Comparison of ENCODE assay signal across 10 cellular contexts in the genomic region with DNA sequence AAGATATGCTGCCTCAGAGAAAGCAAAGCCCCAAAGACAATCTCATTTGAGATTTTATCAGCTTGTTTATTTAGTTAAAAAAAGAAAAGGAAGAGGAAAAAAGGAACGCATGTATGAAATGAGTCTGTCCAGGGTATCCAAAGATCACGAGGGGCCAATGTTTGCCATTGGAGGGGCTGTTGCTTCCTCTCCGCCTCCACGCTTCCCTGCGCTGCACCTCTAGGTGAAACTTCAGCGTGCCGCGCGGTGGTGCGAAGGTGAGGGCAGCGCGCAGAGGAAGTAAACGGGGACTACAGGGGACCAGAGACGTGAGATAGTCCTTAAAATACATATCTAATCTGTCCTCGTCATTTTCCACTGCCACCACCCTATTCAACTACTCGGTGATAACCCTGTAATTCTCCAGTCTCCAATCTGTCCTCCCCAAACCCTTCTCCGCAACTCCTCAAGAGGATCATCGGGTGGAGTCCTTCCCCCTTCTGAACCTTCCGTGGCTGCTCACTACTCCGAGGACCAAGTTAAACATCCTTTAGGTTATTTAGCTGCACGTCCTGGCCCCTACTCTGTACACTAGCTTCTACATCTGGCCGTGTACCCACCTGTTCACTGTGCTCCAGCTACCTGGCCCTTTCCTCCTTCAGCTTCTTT. TPM values are rescaled to one million over a fixed set of nuclear protein-coding genes. Genes with fewer than 3 reads are reported as not detected.
DNase-seq lines count a peak whose midpoint lies in the region; ATAC-seq, FAIRE-seq and TF ChIP-seq lines count a peak whose summit lies in the region.
"Had no signal": no experiment of that assay in that cellular context is flagged by ENCODE, and none has a peak within 500 bp of the region (broad histone marks: within the 10 kb centered on the region; RNA-seq: fewer than 3 reads in every experiment).

No MANE protein-coding gene starts in this region.

- no peak overlapping the region for H4K5ac ChIP-seq in H1 (ENCODE audit: insufficient read length, low read depth, low read length)

- BruUV-seq in Panc1 (replicated peaks; lab: Mats Ljungman, UMichigan) = no TSS peak

- H2AK5ac ChIP-seq in H1 (ENCODE audit: low read depth, low read length) = no peak overlapping the region

- H3K4me1 Mint-ChIP-seq in CD8-positive, alpha-beta memory T cell = peaks cover 16 to 22% (median 19%) of the 10 kb centered on the region in 3 donors
- peaks cover 43% of the 10 kb centered on the region for H3K4me1 Mint-ChIP-seq in progenitor cell of endocrine pancreas (ENCODE audit: low read depth)

- ATAC-seq in Panc1 (no peak; the same call in 1 of the 2 replicates), GM21528 (IDR thresholded peaks at IDR 0.05; ENCODE audit: low FRiP score, unreplicated experiment) (no peak)

- H2AFZ ChIP-seq in H1 (ENCODE audit: low read length) = peak overlapping the region; percentile 71; the same call in 1 of the 2 replicates

- peaks cover 10 to 35% of the 10 kb centered on the region in 2 donors for H3K27me3 Mint-ChIP-seq in CD8-positive, alpha-beta memory T cell
- H3K27me3 Mint-ChIP-seq in progenitor cell of endocrine pancreas = peaks cover 8% of the 10 kb centered on the region

- H4K20me1 ChIP-seq in H1 (replicated peaks in 1 of 2; ENCODE audit: control insufficient read depth in 1 of 2, insufficient read depth in 2 of 2, low read length in 2 of 2) = no peaks in the 10 kb centered on the region

- H4K91ac ChIP-seq in H1 (replicated peaks; ENCODE audit: insufficient read length, low read length) = no peak overlapping the region

- H3K36me3 Mint-ChIP-seq in CD8-positive, alpha-beta memory T cell = peaks cover 0 to 3% (median 0%) of the 10 kb centered on the region in 3 donors
- peaks cover under 1% of the 10 kb centered on the region for H3K36me3 Mint-ChIP-seq in progenitor cell of endocrine pancreas (ENCODE audit: insufficient read depth)

- H3K27ac Mint-ChIP-seq in CD8-positive, alpha-beta memory T cell = peak overlapping the region in 7 of 8 donors; percentile 2 to 73 (median 43)
- H3K27ac Mint-ChIP-seq in progenitor cell of endocrine pancreas = peak overlapping the region; percentile 12

- intact Hi-C loops in Panc1 (cut with micrococcal nuclease; ENCODE audit: unreplicated experiment) = no loop called here

- no peak overlapping the region for H2BK120ac ChIP-seq in H1 (replicated peaks; ENCODE audit: low read depth, low read length)

- no peaks in the 10 kb centered on the region for H3K79me1 ChIP-seq in H1 (ENCODE audit: low read depth, low read length)

- H3K9me3 Mint-ChIP-seq in CD8-positive, alpha-beta memory T cell = no peaks in the 10 kb centered on the region
- no peaks in the 10 kb centered on the region for H3K9me3 Mint-ChIP-seq in progenitor cell of endocrine pancreas (ENCODE audit: low read depth)

- no peak for FAIRE-seq in H1 (lab: Jason Lieb, UNC)
- FAIRE-seq: G401.6 had no signal

- no peak overlapping the region for H3K4ac ChIP-seq in H1 (replicated peaks; ENCODE audit: insufficient read length, low read depth, low read length)

- H4K8ac ChIP-seq in H1 (ENCODE audit: extremely low read depth, insufficient read depth, low read length) = no peak overlapping the region

- H2BK20ac ChIP-seq in H1 (ENCODE audit: low read length) = no peak overlapping the region

- H3K9me3 ChIP-seq in CD8-positive, alpha-beta memory T cell (ENCODE audit: low read length) = no peaks in the 10 kb centered on the region
- H3K9me3 ChIP-seq in Panc1 (ENCODE audit: control insufficient read depth, insufficient read depth, low read depth, low read length) (peaks cover 5% of the 10 kb centered on the region; the same call in 1 of the 2 replicates), H1 (ENCODE audit: insufficient read depth in 2 of 2, low read depth in 1 of 2, low read length in 1 of 2) (peaks cover 0 to 1% of the 10 kb centered on the region in 2 experiments; a peak in 1 of 4 replicates), suprapubic skin (no peaks in the 10 kb centered on the region)

- H3K27ac ChIP-seq in CD8-positive, alpha-beta memory T cell (ENCODE audit: low read depth, low read length) = no peak overlapping the region
- H3K27ac ChIP-seq in Panc1 (ENCODE audit: low read length) (peak overlapping the region; percentile 82), H1 (ENCODE audit: low read depth, low read length) (no peak overlapping the region), suprapubic skin (no peak overlapping the region)

- peak overlapping the region; percentile 87 to 97 for H3K4me2 ChIP-seq in H1 (ENCODE audit: insufficient read depth in 1 of 2, low read depth in 2 of 2, low read length in 2 of 2)

- peak overlapping the region; percentile 55 to 85 (median 76) for H3K4me3 Mint-ChIP-seq in CD8-positive, alpha-beta memory T cell
- peak overlapping the region; percentile 79 for H3K4me3 Mint-ChIP-seq in progenitor cell of endocrine pancreas (ENCODE audit: low read depth)

- CTCF ChIA-PET in CD8-positive, alpha-beta memory T cell (lab: Charles Lee) = interaction anchor here (1.1 to 8.9 kb wide), 5 partner anchors 15 to 123 kb away, joined by 3 to 109 read pairs (median 5); no protein-coding TSS in a partner anchor
- CTCF ChIA-PET in Panc1 (lab: Charles Lee) = interaction anchor here (0.7 kb wide), 1 partner anchor 16 kb away, joined by 4 read pairs; no protein-coding TSS in a partner anchor
- CTCF ChIA-PET in H1 (lab: Charles Lee; ENCODE audit: partially characterized antibody) = interaction anchor here (0.6 to 8.2 kb wide), 12 partner anchors 12 to 313 kb away, joined by 3 to 58 read pairs (median 4); no protein-coding TSS in a partner anchor

- no peak overlapping the region for H3K56ac ChIP-seq in H1 (replicated peaks; ENCODE audit: insufficient read length, low read depth, low read length)

- no peaks in the 10 kb centered on the region for H3K27me3 ChIP-seq in CD8-positive, alpha-beta memory T cell (ENCODE audit: insufficient read depth, low read length, poor library complexity, severe bottlenecking)
- no peaks in the 10 kb centered on the region for H3K27me3 ChIP-seq in Panc1 (ENCODE audit: control insufficient read depth, insufficient read depth, low read length)
- peaks cover 0 to 27% (median 20%) of the 10 kb centered on the region in 4 experiments; a peak in 6 of 7 replicates for H3K27me3 ChIP-seq in H1 (replicated peaks in 1 of 4; ENCODE audit: control insufficient read depth in 3 of 4, extremely low read depth in 1 of 4, insufficient read depth in 3 of 4, low read length in 3 of 4)
- no peaks in the 10 kb centered on the region for H3K27me3 ChIP-seq in suprapubic skin

- H3K79me2 ChIP-seq in H1 (ENCODE audit: control insufficient read depth in 1 of 2, insufficient read depth in 2 of 2, low read length in 2 of 2) = no peaks in the 10 kb centered on the region

- H3K4me3 ChIP-seq in CD8-positive, alpha-beta memory T cell (ENCODE audit: low read length) = peak overlapping the region; percentile 55
- peak overlapping the region; percentile 54 to 81 for H3K4me3 ChIP-seq in Panc1 (ENCODE audit: low read depth in 2 of 2, low read length in 2 of 2)
- H3K4me3 ChIP-seq in H1 (ENCODE audit: extremely low read depth in 1 of 4, insufficient read depth in 2 of 4, low read depth in 3 of 4, low read length in 4 of 4) = peak overlapping the region in 3 of 4 experiments; percentile 2 to 96 (median 60); a peak in 4 of 8 replicates
- H3K4me3 ChIP-seq in suprapubic skin = no peak overlapping the region

- H3K18ac ChIP-seq in H1 (ENCODE audit: extremely low read depth, low read length) = no peak overlapping the region

- no peak overlapping the region for H3K23ac ChIP-seq in H1 (ENCODE audit: insufficient read length)

- in situ Hi-C loops in Panc1 (cut with HindIII; ENCODE audit: low pct_unique_long_range_greater_than_20kb, low sequenced_read_pairs) = no loop called here

- peaks cover 18% of the 10 kb centered on the region for H3K23me2 ChIP-seq in H1 (ENCODE audit: low read depth, low read length)

- H2BK5ac ChIP-seq in H1 (ENCODE audit: low read depth, low read length) = no peak overlapping the region

- TF ChIP-seq RAD21 in H1 (IDR thresholded peaks at IDR 0.05 in 1 of 2, conservative IDR thresholded peaks at IDR 0.05 in 1 of 2; ENCODE audit: low read depth in 2 of 2, low read length in 2 of 2) = no peak

- H2BK12ac ChIP-seq in H1 (ENCODE audit: low read depth, low read length) = no peak overlapping the region; the same call in 1 of the 2 replicates

- TF ChIP-seq CTCF in Panc1 (IDR thresholded peaks at IDR 0.05) (no peak; the same call in 1 of the 2 replicates), H1 (IDR thresholded peaks at IDR 0.05; ENCODE audit: control extremely low read depth in 1 of 3, insufficient read depth in 1 of 3, low read depth in 1 of 3, low read length in 3 of 3) (no peak), progenitor cell of endocrine pancreas (IDR thresholded peaks at IDR 0.05; ENCODE audit: unreplicated experiment) (no peak), suprapubic skin (IDR thresholded peaks at IDR 0.05) (no peak)

- H3K36me3 ChIP-seq in CD8-positive, alpha-beta memory T cell (ENCODE audit: insufficient read depth, low read length) = no peaks in the 10 kb centered on the region
- H3K36me3 ChIP-seq in Panc1 (ENCODE audit: control insufficient read depth, insufficient read depth, low read length) = no peaks in the 10 kb centered on the region
- no peaks in the 10 kb centered on the region for H3K36me3 ChIP-seq in H1 (ENCODE audit: control insufficient read depth in 2 of 4, insufficient read depth in 4 of 4, low read length in 3 of 4)
- H3K36me3 ChIP-seq in suprapubic skin = no peaks in the 10 kb centered on the region

- no peak for TF ChIP-seq POLR2A in H1 (IDR thresholded peaks at IDR 0.05; ENCODE audit: control extremely low read depth in 1 of 2, low read depth in 2 of 2, low read length in 2 of 2)
- no peak for TF ChIP-seq POLR2A in suprapubic skin (IDR thresholded peaks at IDR 0.05)

- DNase-seq in CD8-positive, alpha-beta memory T cell = peak in 3 of 5 donors; percentile 2 to 54 (median 21)
- DNase-seq in Panc1 (ENCODE audit: low read depth, low spot score) (no peak), H1 (ENCODE audit: low read depth in 1 of 2, low spot score in 2 of 2) (peak in 1 of 2 experiments; percentile 51), progenitor cell of endocrine pancreas (ENCODE audit: low spot score, unreplicated experiment) (no peak), dermis blood vessel endothelial cell (no peak), suprapubic skin (ENCODE audit: low spot score in 2 of 2) (no peak), NCI-H2081 treated with DMSO at 0.1 percent for 48 hours (lab: John Stamatoyannopoulos, UW) (no peak)

- H3K14ac ChIP-seq in H1 (ENCODE audit: insufficient read length) = no peak overlapping the region

- TF ChIP-seq EP300 in H1 (IDR thresholded peaks at IDR 0.05; ENCODE audit: borderline replicate concordance in 1 of 2, low read depth in 2 of 2, low read length in 2 of 2) = no peak
- no peak for TF ChIP-seq EP300 in suprapubic skin (IDR thresholded peaks at IDR 0.05)

- no peak overlapping the region for H3K9ac ChIP-seq in H1 (replicated peaks in 1 of 4; ENCODE audit: extremely low read depth in 1 of 4, low read depth in 3 of 4, low read length in 3 of 4)

- POLR2A ChIA-PET in CD8-positive, alpha-beta memory T cell (lab: Charles Lee) = interaction anchor here (0.7 kb wide), 2 partner anchors 13 to 67 kb away, joined by 3 read pairs; no protein-coding TSS in a partner anchor
- POLR2A ChIA-PET in Panc1 (lab: Charles Lee) (no interaction called here), H1 (lab: Charles Lee; ENCODE audit: partially characterized antibody) (interaction anchor here (0.6 to 2.1 kb wide), 2 partner anchors 68 to 121 kb away, joined by 3 to 6 read pairs; a partner anchor contains a TSS)

- H2BK15ac ChIP-seq in H1 (ENCODE audit: low read length) = no peak overlapping the region

- 19% methylated on average over 22 of the region's 22 CpGs; no CpG with 5 or more reads in 1 of the 2 experiments for WGBS in H1 (ENCODE audit: extremely low coverage in 1 of 2, insufficient coverage in 1 of 2, insufficient read length in 1 of 2, insufficient replicate concordance in 2 of 2, low coverage in 1 of 2, low lambda C conversion rate in 2 of 2, missing lambda C conversion rate in 1 of 2), 2 experiments
- 45% methylated on average over 22 of the region's 22 CpGs for WGBS in suprapubic skin

- peaks cover 17% of the 10 kb centered on the region for H3K4me1 ChIP-seq in CD8-positive, alpha-beta memory T cell (ENCODE audit: insufficient read depth, low read length)
- H3K4me1 ChIP-seq in Panc1 (ENCODE audit: control insufficient read depth, insufficient read depth, low read length) = peaks cover 29% of the 10 kb centered on the region
- H3K4me1 ChIP-seq in H1 (replicated peaks in 1 of 4; ENCODE audit: control insufficient read depth in 3 of 4, insufficient read depth in 4 of 4, low read length in 3 of 4) = peaks cover 7 to 14% (median 10%) of the 10 kb centered on the region in 4 experiments
- peaks cover 17% of the 10 kb centered on the region for H3K4me1 ChIP-seq in suprapubic skin

RNA-seq across cellular contexts. Expression of a gene that starts 1.1 kb away (rescaled TPM):
- total RNA-seq in CD8-positive, alpha-beta memory T cell = 1 to 10 TPM; 4.1 to 4.8 TPM
- 3.3 TPM for polyA plus RNA-seq in CD8-positive, alpha-beta memory T cell
- 29.0 TPM for total RNA-seq in Panc1 (2021; ENCODE audit: unreplicated experiment)
- 20.1 TPM for polyA plus RNA-seq in Panc1 (2012; ENCODE audit: insufficient read length)
- total RNA-seq in H1 (2021; fragmentation: NEBNext Ultra II Directional; extraction: Animal tissue kit (Norgen Biotek cat#: 25700)) = 7.9 and 11.2 TPM in 2 replicates
- 3.7 and 3.9 TPM in 2 replicates for polyA plus RNA-seq in H1 (2011; rRNA removed)
- 5.0 TPM for polyA plus RNA-seq in H1 (2011; cell fraction: cytosol; rRNA removed)
- polyA plus RNA-seq in H1 (2011; cell fraction: nucleus; rRNA removed) = 4.1 TPM
- polyA plus RNA-seq in H1 (2012, experiment 1 of 2) = 5.2 to 8.4 TPM (median 6.1 TPM) in 4 replicates
- polyA plus RNA-seq in H1 (2012, experiment 2 of 2) = 1.8 TPM
- polyA plus RNA-seq in H1 (2013, experiment 1 of 2) = 13.1 TPM
- 15.7 TPM for polyA plus RNA-seq in H1 (2013, experiment 2 of 2)
- polyA minus RNA-seq in H1 (2011; rRNA and poly(A)+ RNA removed) = 7.0 and 7.7 TPM in 2 replicates
- polyA minus RNA-seq in H1 (2011; cell fraction: cytosol; rRNA and poly(A)+ RNA removed) = 7.5 TPM
- polyA minus RNA-seq in H1 (2011; cell fraction: nucleus; rRNA and poly(A)+ RNA removed) = 8.0 TPM
- total RNA-seq in progenitor cell of endocrine pancreas = 36.1 and 37.4 TPM in 2 replicates
- 35.1 and 41.1 TPM in 2 replicates for total RNA-seq in dermis blood vessel endothelial cell
- 10 to 100 TPM in 1 of 4 donors, 1 to 10 TPM in 3; 3.6 to 15.7 (median 4.9) TPM for total RNA-seq in suprapubic skin

RNA-seq across cellular contexts. Expression of a gene that starts 55.7 kb away (rescaled TPM):
- total RNA-seq in CD8-positive, alpha-beta memory T cell = not detected
- polyA plus RNA-seq in CD8-positive, alpha-beta memory T cell = not detected
- total RNA-seq in Panc1 (2021; ENCODE audit: unreplicated experiment) (0.10 TPM), progenitor cell of endocrine pancreas (0.14 and 0.22 TPM in 2 replicates), dermis blood vessel endothelial cell (under 0.01 TPM in 1 of 2 replicates, not detected in the other), suprapubic skin (1 to 10 TPM in 1 of 4 donors, under 1 TPM in 3; 0.49 to 2.8 (median 0.69) TPM)
- polyA plus RNA-seq in Panc1 (2012; ENCODE audit: insufficient read length) = not detected
- total RNA-seq in H1 (2021; fragmentation: NEBNext Ultra II Directional; extraction: Animal tissue kit (Norgen Biotek cat#: 25700)) = not detected in 2 replicates
- polyA plus RNA-seq in H1 (2011; rRNA removed) = not detected in 2 replicates
- polyA plus RNA-seq in H1 (2011; cell fraction: cytosol; rRNA removed) = not detected
- not detected for polyA plus RNA-seq in H1 (2011; cell fraction: nucleus; rRNA removed)
- not detected in 4 replicates for polyA plus RNA-seq in H1 (2012, experiment 1 of 2)
- not detected for polyA plus RNA-seq in H1 (2012, experiment 2 of 2)
- not detected for polyA plus RNA-seq in H1 (2013, experiment 1 of 2)
- polyA plus RNA-seq in H1 (2013, experiment 2 of 2) = not detected
- not detected in 2 replicates for polyA minus RNA-seq in H1 (2011; rRNA and poly(A)+ RNA removed)
- polyA minus RNA-seq in H1 (2011; cell fraction: cytosol; rRNA and poly(A)+ RNA removed) = not detected
- not detected for polyA minus RNA-seq in H1 (2011; cell fraction: nucleus; rRNA and poly(A)+ RNA removed)
- total RNA-seq: T-helper 2 cell treated with Interferon-gamma antibody and Interleukin-4, amounts not matched to agents 100 ng/mL and 5 ng/mL, for 36 hours had no signal

Comparison
In these comparisons a context has a peak if more than half of its experiments do, and no peak if none do; other contexts are left out.
1. DNase-seq: peak in CD8-positive, alpha-beta memory T cell (3 of 5); none in Panc1 (single experiment), progenitor cell of endocrine pancreas (single experiment), dermis blood vessel endothelial cell (single experiment), suprapubic skin (0 of 2) and NCI-H2081 treated with DMSO at 0.1 percent for 48 hours (single experiment).